8 cellular contexts compared by ENCODE assay signal in genomic region chr7:95478139-95479037, GRCh38. TPM values are rescaled to one million over a fixed set of nuclear protein-coding genes. Genes with fewer than 3 reads are reported as not detected.
DNase-seq lines count a peak whose midpoint lies in the region; ATAC-seq, FAIRE-seq and TF ChIP-seq lines count a peak whose summit lies in the region.

No MANE protein-coding gene starts in this region.

- no peak overlapping the region for H3K27ac Mint-ChIP-seq in naive thymus-derived CD8-positive, alpha-beta T cell

- POLR2A ChIA-PET in naive thymus-derived CD8-positive, alpha-beta T cell (lab: Charles Lee) = no interaction called here

- DNase-seq in 8988T = peak; percentile 6
- peak; percentile 73 for DNase-seq in amniotic epithelial cell (ENCODE audit: low read depth)
- no peak for DNase-seq in kidney epithelial cell (ENCODE audit: low read depth)
- no peak for DNase-seq in naive thymus-derived CD8-positive, alpha-beta T cell
- DNase-seq in GM19239 (ENCODE audit: insufficient read length, low spot score) = no peak
- DNase-seq in D341Med (ENCODE audit: low spot score) = no peak

- no peak for FAIRE-seq in GM19239 (lab: Jason Lieb, UNC)

- no peaks in the 10 kb centered on the region for H3K36me3 Mint-ChIP-seq in naive thymus-derived CD8-positive, alpha-beta T cell

- H3K4me3 Mint-ChIP-seq in naive thymus-derived CD8-positive, alpha-beta T cell = no peak overlapping the region

- H3K27me3 ChIP-seq in kidney epithelial cell (ENCODE audit: control insufficient read depth, insufficient read depth, low read length) = no peaks in the 10 kb centered on the region

- no peaks in the 10 kb centered on the region for H3K36me3 ChIP-seq in kidney epithelial cell (ENCODE audit: control insufficient read depth, insufficient read depth, low read length)

- peaks cover 0 to 6% (median 0%) of the 10 kb centered on the region in 4 donors for H3K4me1 Mint-ChIP-seq in naive thymus-derived CD8-positive, alpha-beta T cell

- H3K4me3 ChIP-seq in kidney epithelial cell (ENCODE audit: low read depth, low read length) = peak overlapping the region; percentile 4

- TF ChIP-seq EP300 in Ishikawa (IDR thresholded peaks at IDR 0.05; ENCODE audit: borderline replicate concordance) = no peak

- peaks cover 0 to 8% (median 3%) of the 10 kb centered on the region in 5 donors for H3K27me3 Mint-ChIP-seq in naive thymus-derived CD8-positive, alpha-beta T cell

- peak; percentile 39 for TF ChIP-seq RAD21 in Ishikawa (IDR thresholded peaks at IDR 0.05; ENCODE audit: low read depth)

- peak; percentile 52 for TF ChIP-seq CTCF in kidney epithelial cell (IDR thresholded peaks at IDR 0.05; ENCODE audit: insufficient read depth, low read length, poor library complexity, severe bottlenecking)

- H3K9me3 Mint-ChIP-seq in naive thymus-derived CD8-positive, alpha-beta T cell = no peaks in the 10 kb centered on the region

- no peak for ATAC-seq in naive thymus-derived CD8-positive, alpha-beta T cell
- no peak for ATAC-seq in HG03139 (IDR thresholded peaks at IDR 0.05; ENCODE audit: unreplicated experiment)

TF ChIP-seq in Ishikawa, 13 proteins besides CTCF, POLR2A, EP300 and RAD21:
- TF ChIP-seq TCF12 (IDR thresholded peaks at IDR 0.05; ENCODE audit: low read depth) (no peak), NFIC (IDR thresholded peaks at IDR 0.05) (peak; percentile 29; the same call in 1 of the 2 replicates), FOXM1 (IDR thresholded peaks at IDR 0.05; ENCODE audit: borderline replicate concordance, low read depth) (no peak), MAX (IDR thresholded peaks at IDR 0.05) (no peak), CREB1 (IDR thresholded peaks at IDR 0.05; ENCODE audit: low read depth) (no peak), ZBTB7A (IDR thresholded peaks at IDR 0.05; ENCODE audit: low read depth) (no peak), USF1 (IDR thresholded peaks at IDR 0.05) (no peak), CEBPB (IDR thresholded peaks at IDR 0.05) (no peak), EGR1 (IDR thresholded peaks at IDR 0.05) (no peak), REST (IDR thresholded peaks at IDR 0.05; ENCODE audit: low read depth) (no peak), TEAD4 (IDR thresholded peaks at IDR 0.05) (no peak), YY1 (IDR thresholded peaks at IDR 0.05; ENCODE audit: low read depth) (0 out of 2 replicates have a peak, but pooled peaks have one; percentile 29), TAF1 (IDR thresholded peaks at IDR 0.05; ENCODE audit: low read depth) (no peak)

RNA-seq across cellular contexts. Expression of gene ASB4, which starts 7.4 kb away (rescaled TPM):
- total RNA-seq in kidney epithelial cell = not detected in 2 replicates
- not detected for total RNA-seq in naive thymus-derived CD8-positive, alpha-beta T cell
- not detected for polyA plus RNA-seq in naive thymus-derived CD8-positive, alpha-beta T cell

RNA-seq across cellular contexts. Expression of gene PON2, which starts 43.6 kb away (rescaled TPM):
- total RNA-seq in kidney epithelial cell = 71.7 and 77.5 TPM in 2 replicates
- 10 to 100 TPM; 11.5 to 12.5 TPM for total RNA-seq in naive thymus-derived CD8-positive, alpha-beta T cell
- 1 to 10 TPM; 1.9 to 2.6 (median 2.2) TPM for polyA plus RNA-seq in naive thymus-derived CD8-positive, alpha-beta T cell

Comparison
In these comparisons a context has a peak if more than half of its experiments do, and no peak if none do; other contexts are left out.
1. DNase-seq: peak in 8988T (single experiment) and amniotic epithelial cell (single experiment); none in kidney epithelial cell (single experiment), naive thymus-derived CD8-positive, alpha-beta T cell (0 of 10), GM19239 (single experiment) and D341Med (single experiment).